Comparison of ENCODE assay signal across 1 cellular context in genomic region chr9:93159601-93160418, GRCh38.
TF ChIP-seq lines count a peak whose summit lies in the region.

No MANE protein-coding gene starts in this region.

TF ChIP-seq in HepG2, 621 proteins besides CTCF, POLR2A, EP300 and RAD21 (continued from another document and continues in another):
- TF ChIP-seq ZNF281 (CRISPR knock-in tag; IDR thresholded peaks at IDR 0.05; ENCODE audit: borderline replicate concordance) (peak; percentile 25; the same call in 1 of the 2 replicates), GLI4 (CRISPR knock-in tag; IDR thresholded peaks at IDR 0.05; ENCODE audit: borderline replicate concordance) (0 out of 2 replicates have a peak, but pooled peaks have one; percentile 28), ZNF556 (CRISPR knock-in tag; IDR thresholded peaks at IDR 0.05; ENCODE audit: borderline replicate concordance) (0 out of 2 replicates have a peak, but pooled peaks have one; percentile 83), E2F1 (CRISPR knock-in tag; IDR thresholded peaks at IDR 0.05) (no peak), ZSCAN12 (CRISPR knock-in tag; IDR thresholded peaks at IDR 0.05) (no peak), TMF1 (CRISPR knock-in tag; IDR thresholded peaks at IDR 0.05; ENCODE audit: low read depth) (no peak), SSRP1 (CRISPR knock-in tag; IDR thresholded peaks at IDR 0.05) (no peak), HNRNPL (IDR thresholded peaks at IDR 0.05; ENCODE audit: low read depth, low read length) (0 out of 2 replicates have a peak, but pooled peaks have one; percentile 38), SRF (IDR thresholded peaks at IDR 0.05; ENCODE audit: low read depth, low read length) (no peak), ARID2 (CRISPR knock-in tag; IDR thresholded peaks at IDR 0.05; ENCODE audit: borderline replicate concordance) (no peak), ZNF501 (CRISPR knock-in tag; IDR thresholded peaks at IDR 0.05) (no peak), ZNF337 (CRISPR knock-in tag; IDR thresholded peaks at IDR 0.05; ENCODE audit: borderline replicate concordance, low read depth) (no peak), ZFP1 (CRISPR knock-in tag; IDR thresholded peaks at IDR 0.05) (no peak), ZSCAN30 (CRISPR knock-in tag; IDR thresholded peaks at IDR 0.05) (no peak), LRRFIP1 (CRISPR knock-in tag; conservative IDR thresholded peaks at IDR 0.05) (no peak), EED (CRISPR knock-in tag; IDR thresholded peaks at IDR 0.05) (no peak), CREB1 (IDR thresholded peaks at IDR 0.05) (no peak), CREB1 (CRISPR knock-in tag; IDR thresholded peaks at IDR 0.05) (no peak), SP1 (IDR thresholded peaks at IDR 0.05) (no peak), SP1 (CRISPR knock-in tag; IDR thresholded peaks at IDR 0.05) (peak; percentile 53; the same call in 1 of the 2 replicates), ATRX (CRISPR knock-in tag; IDR thresholded peaks at IDR 0.05; ENCODE audit: borderline replicate concordance) (no peak), MYNN (CRISPR knock-in tag; IDR thresholded peaks at IDR 0.05; ENCODE audit: low read depth) (no peak), SKI (IDR thresholded peaks at IDR 0.05; ENCODE audit: partially characterized antibody) (no peak), ETV6 (CRISPR knock-in tag; conservative IDR thresholded peaks at IDR 0.05) (no peak), ZNF256 (CRISPR knock-in tag; conservative IDR thresholded peaks at IDR 0.05) (no peak), ZNF614 (CRISPR knock-in tag; IDR thresholded peaks at IDR 0.05; ENCODE audit: borderline replicate concordance) (0 out of 2 replicates have a peak, but pooled peaks have one; percentile 23), FIP1L1 (IDR thresholded peaks at IDR 0.05; ENCODE audit: borderline replicate concordance, insufficient read depth, low read depth, low read length) (no peak), ZFP37 (CRISPR knock-in tag; IDR thresholded peaks at IDR 0.05; ENCODE audit: borderline replicate concordance) (no peak), ZNF20 (CRISPR knock-in tag; IDR thresholded peaks at IDR 0.05) (no peak), ZNF598 (CRISPR knock-in tag; IDR thresholded peaks at IDR 0.05; ENCODE audit: borderline replicate concordance) (no peak; the same call in 1 of the 2 replicates), CHCHD3 (CRISPR knock-in tag; IDR thresholded peaks at IDR 0.05) (no peak), ZNF143 (CRISPR knock-in tag; IDR thresholded peaks at IDR 0.05) (no peak), FOXA3 (CRISPR knock-in tag; IDR thresholded peaks at IDR 0.05) (peak; percentile 51; the same call in 1 of the 2 replicates), RBAK (CRISPR knock-in tag; IDR thresholded peaks at IDR 0.05) (no peak), NKX3-1 (CRISPR knock-in tag; IDR thresholded peaks at IDR 0.05) (no peak), ZNF24 (IDR thresholded peaks at IDR 0.05) (no peak), GTF3A (CRISPR knock-in tag; conservative IDR thresholded peaks at IDR 0.05) (no peak), PTBP1 (IDR thresholded peaks at IDR 0.05; ENCODE audit: low read depth, low read length, poor library complexity, severe bottlenecking) (no peak), ZBTB20 (CRISPR knock-in tag; IDR thresholded peaks at IDR 0.05; ENCODE audit: borderline replicate concordance, low read depth) (no peak), SIX4 (CRISPR knock-in tag; IDR thresholded peaks at IDR 0.05) (no peak), FOXP1 (IDR thresholded peaks at IDR 0.05) (no peak), FOXP1 (CRISPR knock-in tag; IDR thresholded peaks at IDR 0.05) (no peak), ZNF180 (CRISPR knock-in tag; IDR thresholded peaks at IDR 0.05; ENCODE audit: borderline replicate concordance, low read depth) (no peak), ZNF570 (CRISPR knock-in tag; IDR thresholded peaks at IDR 0.05; ENCODE audit: borderline replicate concordance) (no peak), TARDBP (CRISPR knock-in tag; IDR thresholded peaks at IDR 0.05) (no peak; the same call in 1 of the 2 replicates), ZNF841 (CRISPR knock-in tag; IDR thresholded peaks at IDR 0.05; ENCODE audit: borderline replicate concordance) (no peak), MIXL1 (CRISPR knock-in tag; IDR thresholded peaks at IDR 0.05) (peak; percentile 64; the same call in 1 of the 2 replicates), TFE3 (CRISPR knock-in tag; IDR thresholded peaks at IDR 0.05) (peak; percentile 73; the same call in 1 of the 2 replicates), NR2F1 (CRISPR knock-in tag; IDR thresholded peaks at IDR 0.05) (no peak), ZNF788 (CRISPR knock-in tag; IDR thresholded peaks at IDR 0.05; ENCODE audit: borderline replicate concordance) (peak; percentile 19; the same call in 1 of the 2 replicates), PHF20 (CRISPR knock-in tag; IDR thresholded peaks at IDR 0.05) (no peak), ETV5 (CRISPR knock-in tag; IDR thresholded peaks at IDR 0.05; ENCODE audit: borderline replicate concordance) (peak; percentile 53), NFYB (CRISPR knock-in tag; IDR thresholded peaks at IDR 0.05) (no peak), ZBTB21 (CRISPR knock-in tag; IDR thresholded peaks at IDR 0.05) (no peak), ZNF317 (CRISPR knock-in tag; IDR thresholded peaks at IDR 0.05) (no peak), ZNF557 (CRISPR knock-in tag; IDR thresholded peaks at IDR 0.05) (no peak), ZNF326 (CRISPR knock-in tag; IDR thresholded peaks at IDR 0.05; ENCODE audit: borderline replicate concordance) (no peak), HNRNPK (IDR thresholded peaks at IDR 0.05; ENCODE audit: low read depth, low read length, poor library complexity, severe bottlenecking) (no peak)
- TF ChIP-seq, protein P1, sequence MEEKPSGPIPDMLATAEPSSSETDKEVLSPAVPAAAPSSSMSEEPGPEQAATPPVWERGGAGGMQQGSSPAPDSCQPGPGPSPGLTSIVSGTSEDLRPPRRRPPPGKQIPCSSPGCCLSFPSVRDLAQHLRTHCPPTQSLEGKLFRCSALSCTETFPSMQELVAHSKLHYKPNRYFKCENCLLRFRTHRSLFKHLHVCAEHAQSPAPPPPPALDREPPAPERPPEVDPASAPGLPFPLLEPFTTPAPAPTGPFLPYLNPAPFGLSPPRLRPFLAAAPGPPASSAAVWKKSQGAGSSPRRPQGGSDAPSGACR (CRISPR knock-in tag; IDR thresholded peaks at IDR 0.05): peak; percentile 70; the same call in 1 of the 2 replicates
- TF ChIP-seq, protein P2, sequence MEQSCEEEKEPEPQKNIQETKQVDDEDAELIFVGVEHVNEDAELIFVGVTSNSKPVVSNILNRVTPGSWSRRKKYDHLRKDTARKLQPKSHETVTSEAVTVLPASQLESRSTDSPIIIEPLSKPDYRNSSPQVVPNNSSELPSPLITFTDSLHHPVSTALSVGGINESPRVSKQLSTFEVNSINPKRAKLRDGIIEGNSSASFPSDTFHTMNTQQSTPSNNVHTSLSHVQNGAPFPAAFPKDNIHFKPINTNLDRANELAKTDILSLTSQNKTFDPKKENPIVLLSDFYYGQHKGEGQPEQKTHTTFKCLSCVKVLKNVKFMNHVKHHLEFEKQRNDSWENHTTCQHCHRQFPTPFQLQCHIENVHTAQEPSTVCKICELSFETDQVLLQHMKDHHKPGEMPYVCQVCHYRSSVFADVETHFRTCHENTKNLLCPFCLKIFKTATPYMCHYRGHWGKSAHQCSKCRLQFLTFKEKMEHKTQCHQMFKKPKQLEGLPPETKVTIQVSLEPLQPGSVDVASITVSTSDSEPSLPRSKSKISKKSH (CRISPR knock-in tag; IDR thresholded peaks at IDR 0.05; ENCODE audit: borderline replicate concordance): no peak
- TF ChIP-seq, protein P3, sequence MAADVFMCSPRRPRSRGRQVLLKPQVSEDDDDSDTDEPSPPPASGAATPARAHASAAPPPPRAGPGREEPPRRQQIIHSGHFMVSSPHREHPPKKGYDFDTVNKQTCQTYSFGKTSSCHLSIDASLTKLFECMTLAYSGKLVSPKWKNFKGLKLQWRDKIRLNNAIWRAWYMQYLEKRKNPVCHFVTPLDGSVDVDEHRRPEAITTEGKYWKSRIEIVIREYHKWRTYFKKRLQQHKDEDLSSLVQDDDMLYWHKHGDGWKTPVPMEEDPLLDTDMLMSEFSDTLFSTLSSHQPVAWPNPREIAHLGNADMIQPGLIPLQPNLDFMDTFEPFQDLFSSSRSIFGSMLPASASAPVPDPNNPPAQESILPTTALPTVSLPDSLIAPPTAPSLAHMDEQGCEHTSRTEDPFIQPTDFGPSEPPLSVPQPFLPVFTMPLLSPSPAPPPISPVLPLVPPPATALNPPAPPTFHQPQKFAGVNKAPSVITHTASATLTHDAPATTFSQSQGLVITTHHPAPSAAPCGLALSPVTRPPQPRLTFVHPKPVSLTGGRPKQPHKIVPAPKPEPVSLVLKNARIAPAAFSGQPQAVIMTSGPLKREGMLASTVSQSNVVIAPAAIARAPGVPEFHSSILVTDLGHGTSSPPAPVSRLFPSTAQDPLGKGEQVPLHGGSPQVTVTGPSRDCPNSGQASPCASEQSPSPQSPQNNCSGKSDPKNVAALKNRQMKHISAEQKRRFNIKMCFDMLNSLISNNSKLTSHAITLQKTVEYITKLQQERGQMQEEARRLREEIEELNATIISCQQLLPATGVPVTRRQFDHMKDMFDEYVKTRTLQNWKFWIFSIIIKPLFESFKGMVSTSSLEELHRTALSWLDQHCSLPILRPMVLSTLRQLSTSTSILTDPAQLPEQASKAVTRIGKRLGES (CRISPR knock-in tag; IDR thresholded peaks at IDR 0.05; ENCODE audit: borderline replicate concordance): no peak
- TF ChIP-seq, protein P4, sequence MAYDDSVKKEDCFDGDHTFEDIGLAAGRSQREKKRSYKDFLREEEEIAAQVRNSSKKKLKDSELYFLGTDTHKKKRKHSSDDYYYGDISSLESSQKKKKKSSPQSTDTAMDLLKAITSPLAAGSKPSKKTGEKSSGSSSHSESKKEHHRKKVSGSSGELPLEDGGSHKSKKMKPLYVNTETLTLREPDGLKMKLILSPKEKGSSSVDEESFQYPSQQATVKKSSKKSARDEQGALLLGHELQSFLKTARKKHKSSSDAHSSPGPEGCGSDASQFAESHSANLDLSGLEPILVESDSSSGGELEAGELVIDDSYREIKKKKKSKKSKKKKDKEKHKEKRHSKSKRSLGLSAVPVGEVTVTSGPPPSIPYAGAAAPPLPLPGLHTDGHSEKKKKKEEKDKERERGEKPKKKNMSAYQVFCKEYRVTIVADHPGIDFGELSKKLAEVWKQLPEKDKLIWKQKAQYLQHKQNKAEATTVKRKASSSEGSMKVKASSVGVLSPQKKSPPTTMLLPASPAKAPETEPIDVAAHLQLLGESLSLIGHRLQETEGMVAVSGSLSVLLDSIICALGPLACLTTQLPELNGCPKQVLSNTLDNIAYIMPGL (CRISPR knock-in tag; IDR thresholded peaks at IDR 0.05; ENCODE audit: borderline replicate concordance in 1 of 2, low read depth in 1 of 2): peak; percentile 62 to 88; a peak in 3 of 4 replicates
